In the genomic region with DNA sequence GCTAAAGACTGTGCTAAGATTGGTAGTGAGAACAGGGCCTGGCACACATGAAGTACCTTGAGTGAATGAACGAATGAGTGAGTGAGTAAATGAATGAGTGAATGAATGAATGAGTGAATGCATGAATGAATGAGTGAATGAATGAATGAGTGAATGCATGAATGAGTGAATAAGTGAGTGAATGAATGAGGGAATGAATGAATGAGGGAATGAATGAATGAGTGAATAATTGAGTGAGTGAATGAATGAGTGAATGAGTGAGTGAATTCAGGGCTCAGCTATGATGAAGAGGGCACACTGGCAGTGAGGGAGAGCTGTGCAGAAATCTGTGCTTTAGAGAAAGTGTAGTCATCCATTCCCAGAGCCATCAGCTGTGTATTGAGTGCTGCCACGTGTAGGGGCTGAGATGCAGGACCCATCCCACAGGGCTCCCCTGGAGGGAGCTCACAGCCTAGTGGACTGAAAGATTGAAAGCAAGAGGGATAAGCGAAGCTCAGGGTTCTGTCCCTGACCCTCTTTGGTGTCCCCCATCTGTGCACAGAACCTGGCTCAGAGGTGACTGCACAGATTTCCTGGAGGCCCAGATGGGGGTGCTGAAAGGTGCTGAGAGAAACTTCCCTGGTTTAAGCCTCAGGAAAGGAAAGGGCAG, we compare ENCODE assay signal across 18 cellular contexts.
A peak's percentile ranks its signal among the peaks of the same experiment; 100 is the strongest.
DNase-seq lines count a peak whose midpoint lies in the region; ATAC-seq, FAIRE-seq and TF ChIP-seq lines count a peak whose summit lies in the region.
"Had no signal": no experiment of that assay in that cellular context is flagged by ENCODE, and none has a peak within 500 bp of the region (broad histone marks: within the 10 kb centered on the region; RNA-seq: fewer than 3 reads in every experiment).

No MANE protein-coding gene starts in this region.

- peak overlapping the region; percentile 4 for H3K4me2 ChIP-seq in endothelial cell of umbilical vein (ENCODE audit: insufficient read depth, low read length)
- H3K4me2 ChIP-seq in smooth muscle cell = peak overlapping the region; percentile 72

- intact Hi-C loops in endothelial cell of umbilical vein (cut with micrococcal nuclease) = loop anchor here (5.0 kb wide), 2 partner anchors 94 to 151 kb away; no protein-coding TSS in a partner anchor
- intact Hi-C loops in CD4-positive, alpha-beta T cell (cut with DNase I, micrococcal nuclease) = no loop called here
- intact Hi-C loops in dorsolateral prefrontal cortex (cut with DNase I) = no loop called here

- no peak for FAIRE-seq in endothelial cell of umbilical vein (lab: Jason Lieb, UNC)
- FAIRE-seq: colon, GM18507, TTC549 had no signal

- peak; percentile 41 for DNase-seq in activated effector memory CD4-positive, alpha-beta T cell treated with anti-CD3 and anti-CD28 coated beads, Interleukin-2, amount 50 U/mL, for 16 hours
- DNase-seq in activated effector memory CD4-positive, alpha-beta T cell treated with Interleukin-2 at 50 U/mL for 16 hours = no peak
- DNase-seq in RKO (ENCODE audit: low spot score) = peak; percentile 19
- peak; percentile 22 for DNase-seq in endothelial cell of umbilical vein (ENCODE audit: low read depth, low spot score)
- DNase-seq in smooth muscle cell (lab: John Stamatoyannopoulos, UW; ENCODE audit: unreplicated experiment) = no peak
- DNase-seq in CD4-positive, alpha-beta T cell = no peak
- no peak for DNase-seq in dorsolateral prefrontal cortex
- no peak for DNase-seq in activated T-cell treated with anti-CD3 and anti-CD28 coated beads, Interleukin-2, amount 50 U/mL, for 4 hours
- DNase-seq: activated CD4-positive, alpha-beta T cell treated with anti-CD3 and anti-CD28 coated beads, Interleukin-2, amount 10 ng/mL, durations not matched to agents 24 days and 14 days; activated naive CD4-positive, alpha-beta T cell treated with anti-CD3 and anti-CD28 coated beads, Interleukin-2, amount 10 ng/mL, durations not matched to agents 7 days and 5 days; CD8-positive, alpha-beta memory T cell; immature natural killer cell; NCI-H2171 treated with DMSO at 0.1 percent for 48 hours; NCI-H774 had no signal

- H3K4me1 ChIP-seq in endothelial cell of umbilical vein (ENCODE audit: control insufficient read depth, extremely low read depth, insufficient read depth, low read length) = peaks cover 28% of the 10 kb centered on the region
- H3K4me1 ChIP-seq in smooth muscle cell (ENCODE audit: low read depth) = no peaks in the 10 kb centered on the region

- TF ChIP-seq POLR2A in endothelial cell of umbilical vein (IDR thresholded peaks at IDR 0.05; ENCODE audit: low read depth, low read length) = no peak

- H3K9me3 Mint-ChIP-seq in CD4-positive, alpha-beta T cell = no peaks in the 10 kb centered on the region
- H3K9me3 Mint-ChIP-seq in activated T-cell treated with anti-CD3 and anti-CD28 coated beads, Interleukin-2, amount 50 U/mL, for 4 hours = no peaks in the 10 kb centered on the region
- H3K9me3 Mint-ChIP-seq: activated CD4-positive, alpha-beta T cell treated with anti-CD3 and anti-CD28 coated beads, Interleukin-2, amount 10 ng/mL, durations not matched to agents 24 days and 14 days; activated naive CD4-positive, alpha-beta T cell treated with anti-CD3 and anti-CD28 coated beads, Interleukin-2, amount 10 ng/mL, durations not matched to agents 7 days and 5 days; CD8-positive, alpha-beta memory T cell; immature natural killer cell had no signal

- H2AFZ ChIP-seq in endothelial cell of umbilical vein (ENCODE audit: low read depth, low read length) (peak overlapping the region; percentile 44), smooth muscle cell (ENCODE audit: low read depth) (no peak overlapping the region)

- CTCF ChIA-PET in endothelial cell of umbilical vein (lab: Charles Lee) = interaction anchor here (0.7 to 2.0 kb wide), 7 partner anchors 8 to 511 kb away, joined by 3 to 6 read pairs (median 5); no protein-coding TSS in a partner anchor
- CTCF ChIA-PET in CD4-positive, alpha-beta T cell (lab: Charles Lee) = no interaction called here

- H3K27ac ChIP-seq in endothelial cell of umbilical vein (ENCODE audit: insufficient read depth, low read depth, low read length) (no peak overlapping the region), smooth muscle cell (ENCODE audit: low read depth) (no peak overlapping the region), dorsolateral prefrontal cortex (no peak overlapping the region)
- no peak overlapping the region for H3K27ac ChIP-seq in CD4-positive, alpha-beta T cell (ENCODE audit: low read depth, low read length)
- H3K27ac ChIP-seq: thoracic aorta had no signal

- H3K36me3 Mint-ChIP-seq in CD4-positive, alpha-beta T cell (ENCODE audit: low read depth) = no peaks in the 10 kb centered on the region
- no peaks in the 10 kb centered on the region for H3K36me3 Mint-ChIP-seq in activated T-cell treated with anti-CD3 and anti-CD28 coated beads, Interleukin-2, amount 50 U/mL, for 4 hours (ENCODE audit: insufficient read depth)
- H3K36me3 Mint-ChIP-seq: activated naive CD4-positive, alpha-beta T cell treated with anti-CD3 and anti-CD28 coated beads, Interleukin-2, amount 10 ng/mL, durations not matched to agents 7 days and 5 days; CD8-positive, alpha-beta memory T cell; immature natural killer cell had no signal

- peaks cover 12% of the 10 kb centered on the region for H3K27me3 Mint-ChIP-seq in CD4-positive, alpha-beta T cell
- peaks cover 8% of the 10 kb centered on the region for H3K27me3 Mint-ChIP-seq in activated T-cell treated with anti-CD3 and anti-CD28 coated beads, Interleukin-2, amount 50 U/mL, for 4 hours (ENCODE audit: low read depth)

- dilution Hi-C loops in endothelial cell of umbilical vein (cut with MboI; ENCODE audit: extremely low pct_ligation_motif_present, low sequenced_read_pairs) = no loop called here

- H3K4me1 Mint-ChIP-seq in CD4-positive, alpha-beta T cell (ENCODE audit: low read depth) = no peaks in the 10 kb centered on the region
- peaks cover 9% of the 10 kb centered on the region for H3K4me1 Mint-ChIP-seq in activated T-cell treated with anti-CD3 and anti-CD28 coated beads, Interleukin-2, amount 50 U/mL, for 4 hours (ENCODE audit: low read depth)

- H3K79me2 ChIP-seq in endothelial cell of umbilical vein (ENCODE audit: control insufficient read depth, insufficient read depth, low read length) (no peaks in the 10 kb centered on the region), smooth muscle cell (ENCODE audit: low read depth) (no peaks in the 10 kb centered on the region)

- 82% methylated on average over 3 of the region's 3 CpGs for WGBS in smooth muscle cell (ENCODE audit: low lambda C conversion rate)

- no TSS peak for BruUV-seq in endothelial cell of umbilical vein (replicated peaks; lab: Mats Ljungman, UMichigan)

- H3K36me3 ChIP-seq in endothelial cell of umbilical vein (ENCODE audit: control insufficient read depth in 2 of 2, extremely low read depth in 1 of 2, insufficient read depth in 2 of 2, low read length in 2 of 2) = no peaks in the 10 kb centered on the region
- H3K36me3 ChIP-seq in smooth muscle cell (ENCODE audit: low read depth) = no peaks in the 10 kb centered on the region
- H3K36me3 ChIP-seq: thoracic aorta had no signal

- H3K27me3 ChIP-seq in endothelial cell of umbilical vein (ENCODE audit: control insufficient read depth in 2 of 2, insufficient read depth in 2 of 2, low read length in 2 of 2) = no peaks in the 10 kb centered on the region
- H3K27me3 ChIP-seq in smooth muscle cell (ENCODE audit: low read depth) = no peaks in the 10 kb centered on the region
- no peaks in the 10 kb centered on the region for H3K27me3 ChIP-seq in CD4-positive, alpha-beta T cell (ENCODE audit: control insufficient read depth, insufficient read depth, low read length)
- H3K27me3 ChIP-seq in dorsolateral prefrontal cortex = no peaks in the 10 kb centered on the region

- no peaks in the 10 kb centered on the region for H3K9me1 ChIP-seq in endothelial cell of umbilical vein (replicated peaks; ENCODE audit: control insufficient read depth, extremely low read depth, insufficient read depth, low read length)

- H4K20me1 ChIP-seq in endothelial cell of umbilical vein (replicated peaks; ENCODE audit: control insufficient read depth, extremely low read depth, insufficient read depth, low read length) (no peaks in the 10 kb centered on the region), smooth muscle cell (ENCODE audit: low read depth) (no peaks in the 10 kb centered on the region)

- no peak for ATAC-seq in CD4-positive, alpha-beta T cell (ENCODE audit: poor library complexity)
- no peak for ATAC-seq in activated T-cell treated with anti-CD3 and anti-CD28 coated beads, Interleukin-2, amount 50 U/mL, for 4 hours

- no peak overlapping the region for H3K4me3 ChIP-seq in endothelial cell of umbilical vein (replicated peaks in 1 of 3; ENCODE audit: insufficient read depth in 1 of 3, low read depth in 1 of 3, low read length in 3 of 3)
- H3K4me3 ChIP-seq in smooth muscle cell = no peak overlapping the region
- H3K4me3 ChIP-seq in dorsolateral prefrontal cortex = no peak overlapping the region
- H3K4me3 ChIP-seq: thoracic aorta had no signal

- POLR2A ChIA-PET in endothelial cell of umbilical vein (lab: Charles Lee) = no interaction called here
- POLR2A ChIA-PET in CD4-positive, alpha-beta T cell (lab: Charles Lee) = no interaction called here

- H3K4me3 Mint-ChIP-seq in CD4-positive, alpha-beta T cell = no peak overlapping the region
- H3K4me3 Mint-ChIP-seq in activated T-cell treated with anti-CD3 and anti-CD28 coated beads, Interleukin-2, amount 50 U/mL, for 4 hours = no peak overlapping the region
- H3K4me3 Mint-ChIP-seq: activated CD4-positive, alpha-beta T cell treated with anti-CD3 and anti-CD28 coated beads, Interleukin-2, amount 10 ng/mL, durations not matched to agents 24 days and 14 days; activated naive CD4-positive, alpha-beta T cell treated with anti-CD3 and anti-CD28 coated beads, Interleukin-2, amount 10 ng/mL, durations not matched to agents 7 days and 5 days; CD8-positive, alpha-beta memory T cell; immature natural killer cell had no signal

- H3K9me3 ChIP-seq in endothelial cell of umbilical vein (replicated peaks; ENCODE audit: control insufficient read depth, insufficient read depth, low read length) (no peaks in the 10 kb centered on the region), smooth muscle cell (replicated peaks; ENCODE audit: low read depth) (no peaks in the 10 kb centered on the region)
- no peaks in the 10 kb centered on the region for H3K9me3 ChIP-seq in CD4-positive, alpha-beta T cell (ENCODE audit: control insufficient read depth, low read length)
- H3K9me3 ChIP-seq: thoracic aorta had no signal

- no peak overlapping the region for H3K27ac Mint-ChIP-seq in CD4-positive, alpha-beta T cell
- H3K27ac Mint-ChIP-seq: activated CD4-positive, alpha-beta T cell treated with anti-CD3 and anti-CD28 coated beads, Interleukin-2, amount 10 ng/mL, durations not matched to agents 24 days and 14 days; activated naive CD4-positive, alpha-beta T cell treated with anti-CD3 and anti-CD28 coated beads, Interleukin-2, amount 10 ng/mL, durations not matched to agents 7 days and 5 days; CD8-positive, alpha-beta memory T cell; immature natural killer cell had no signal

- no peak for TF ChIP-seq CTCF in endothelial cell of umbilical vein (IDR thresholded peaks at IDR 0.05; ENCODE audit: extremely low read depth in 1 of 2, insufficient read depth in 1 of 2, low read depth in 1 of 2, low read length in 2 of 2)
- TF ChIP-seq CTCF in smooth muscle cell (IDR thresholded peaks at IDR 0.05; ENCODE audit: borderline replicate concordance, insufficient read depth, poor library complexity, severe bottlenecking) = no peak
- no peak for TF ChIP-seq CTCF in CD4-positive, alpha-beta T cell (IDR thresholded peaks at IDR 0.05)
- no peak for TF ChIP-seq CTCF in dorsolateral prefrontal cortex (IDR thresholded peaks at IDR 0.05 in 54 of 56, conservative IDR thresholded peaks at IDR 0.05 in 2 of 56; ENCODE audit: low read depth in 1 of 56, partially characterized antibody in 56 of 56)

- H3K9ac ChIP-seq in endothelial cell of umbilical vein (replicated peaks; ENCODE audit: extremely low read depth, insufficient read depth, low read length) (no peak overlapping the region), smooth muscle cell (ENCODE audit: low read depth) (no peak overlapping the region)

- no peaks in the 10 kb centered on the region for H3F3A ChIP-seq in smooth muscle cell (ENCODE audit: low read depth)

Comparison
In these comparisons a context has a peak if more than half of its experiments do, and no peak if none do; other contexts are left out.
1. DNase-seq: peak in activated effector memory CD4-positive, alpha-beta T cell treated with anti-CD3 and anti-CD28 coated beads, Interleukin-2, amount 50 U/mL, for 16 hours (single experiment), RKO (single experiment) and endothelial cell of umbilical vein (single experiment); none in activated effector memory CD4-positive, alpha-beta T cell treated with Interleukin-2 at 50 U/mL for 16 hours (single experiment), smooth muscle cell (single experiment), CD4-positive, alpha-beta T cell (0 of 10), dorsolateral prefrontal cortex (0 of 10) and activated T-cell treated with anti-CD3 and anti-CD28 coated beads, Interleukin-2, amount 50 U/mL, for 4 hours (single experiment).